27 cellular contexts compared by ENCODE assay signal in the genomic region with DNA sequence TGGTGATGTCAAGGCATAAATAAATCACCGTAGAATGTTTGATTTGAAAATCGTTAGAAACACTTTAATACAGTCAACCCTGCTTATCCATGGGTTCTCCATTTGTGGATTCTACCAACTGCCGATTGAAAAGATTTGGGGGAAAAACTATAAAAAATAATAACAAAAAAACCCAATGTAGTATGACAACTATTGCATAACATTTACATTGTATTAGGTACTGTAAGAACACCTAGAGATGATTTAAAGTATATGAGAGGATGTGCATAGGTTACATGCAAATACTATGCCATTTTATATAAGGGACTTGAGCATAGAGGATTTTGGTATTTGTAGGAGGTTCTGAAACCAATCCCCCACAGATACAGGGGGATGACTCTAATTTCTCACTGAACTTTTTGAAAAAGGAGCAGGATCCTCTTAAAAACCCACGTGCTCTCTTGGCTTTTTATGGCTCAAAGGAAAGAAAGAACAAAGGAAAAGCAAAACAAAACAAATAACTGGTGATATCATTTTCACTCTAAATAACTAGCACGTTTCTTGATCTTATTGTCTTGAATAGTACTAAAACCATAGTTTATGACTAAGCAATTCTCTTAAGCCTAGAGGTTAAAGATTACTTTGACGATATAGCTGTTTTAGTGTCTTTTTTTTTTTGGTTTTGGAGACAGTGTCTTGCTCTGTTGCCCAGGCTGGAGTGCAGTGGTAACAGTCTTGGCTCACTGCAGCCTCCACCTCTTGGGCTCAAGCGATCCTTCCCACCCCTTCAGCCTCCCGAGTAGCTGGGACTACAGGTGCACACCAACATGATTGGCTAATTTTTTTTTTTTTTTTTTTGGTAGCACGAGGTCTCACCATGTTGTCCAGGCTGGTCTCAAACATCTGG.
"Had no signal": no experiment of that assay in that cellular context is flagged by ENCODE, and none has a peak within 500 bp of the region (broad histone marks: within the 10 kb centered on the region; RNA-seq: fewer than 3 reads in every experiment).

No MANE protein-coding gene starts in this region.

- H3K4me2 ChIP-seq: neural progenitor cell had no signal

- H3K27me3 Mint-ChIP-seq: activated CD4-positive, alpha-beta T cell treated with anti-CD3 and anti-CD28 coated beads, Interleukin-2, amount 10 ng/mL, durations not matched to agents 7 days and 5 days; effector memory CD8-positive, alpha-beta T cell; naive B cell; T-cell had no signal

- H2AFZ ChIP-seq: neural progenitor cell had no signal

- H3K9me3 ChIP-seq: body of pancreas, colonic mucosa, gastroesophageal sphincter, right atrium auricular region, thoracic aorta had no signal

- ATAC-seq: activated naive CD4-positive, alpha-beta T cell treated with anti-CD3 and anti-CD28 coated beads, Interleukin-2, amount 50 U/mL, for 72 hours; body of pancreas; effector memory CD8-positive, alpha-beta T cell; gastroesophageal sphincter; left cardiac atrium; left ventricle myocardium superior; T-cell had no signal

- H3K4me1 ChIP-seq: adrenal gland, body of pancreas, colonic mucosa, gastroesophageal sphincter, neural progenitor cell, right atrium auricular region had no signal

- DNase-seq: activated CD4-positive, alpha-beta T cell treated with anti-CD3 and anti-CD28 coated beads, Interleukin-2, amount 10 ng/mL, durations not matched to agents 7 days and 5 days; activated naive CD4-positive, alpha-beta T cell; adrenal gland; aorta; body of pancreas; cerebellar nuclear complex; colonic mucosa; effector memory CD8-positive, alpha-beta T cell; hippocampal formation; left cardiac atrium; left ventricle myocardium superior; naive B cell; occipital lobe; stimulated activated CD4-positive, alpha-beta T cell treated with anti-CD3 and anti-CD28 coated beads, Interleukin-15, amount 100 ng/mL, for 24 hours; stimulated activated CD4-positive, alpha-beta T cell treated with anti-CD3 and anti-CD28 coated beads, Interleukin-2, amount 100 ng/mL, for 24 hours; stimulated activated naive CD4-positive, alpha-beta T cell; T-cell had no signal

- H3K4me3 Mint-ChIP-seq: activated CD4-positive, alpha-beta T cell treated with anti-CD3 and anti-CD28 coated beads, Interleukin-2, amount 10 ng/mL, durations not matched to agents 7 days and 5 days; effector memory CD8-positive, alpha-beta T cell; mesothelial cell of epicardium; naive B cell; neural progenitor cell; T-cell; T-helper 2 cell treated with Interferon-gamma antibody and Interleukin-4, amounts not matched to agents 5 μg/mL and 100 μg/mL, for 36 hours had no signal

- H3K27me3 ChIP-seq: adrenal gland, body of pancreas, colonic mucosa, gastroesophageal sphincter, neural progenitor cell, right atrium auricular region had no signal

- H3K4me1 Mint-ChIP-seq: activated CD4-positive, alpha-beta T cell treated with anti-CD3 and anti-CD28 coated beads, Interleukin-2, amount 10 ng/mL, durations not matched to agents 7 days and 5 days; mesothelial cell of epicardium; naive B cell; neural progenitor cell had no signal

- H3K4me3 ChIP-seq: adrenal gland, body of pancreas, colonic mucosa, gastroesophageal sphincter, neural progenitor cell, right atrium auricular region, thoracic aorta had no signal

- H3K27ac Mint-ChIP-seq: activated CD4-positive, alpha-beta T cell treated with anti-CD3 and anti-CD28 coated beads, Interleukin-2, amount 10 ng/mL, durations not matched to agents 7 days and 5 days; mesothelial cell of epicardium; neural progenitor cell; T-helper 2 cell treated with Interferon-gamma antibody and Interleukin-4, amounts not matched to agents 5 μg/mL and 100 μg/mL, for 36 hours had no signal

- H3K27ac ChIP-seq: adrenal gland, body of pancreas, colonic mucosa, gastroesophageal sphincter, neural progenitor cell, right atrium auricular region, thoracic aorta, VCaP had no signal

- H3K9me3 Mint-ChIP-seq: activated CD4-positive, alpha-beta T cell treated with anti-CD3 and anti-CD28 coated beads, Interleukin-2, amount 10 ng/mL, durations not matched to agents 7 days and 5 days; activated naive CD4-positive, alpha-beta T cell treated with anti-CD3 and anti-CD28 coated beads, Interleukin-2, amount 50 U/mL, for 72 hours; effector memory CD8-positive, alpha-beta T cell; mesothelial cell of epicardium; naive B cell; neural progenitor cell; T-cell; T-helper 2 cell treated with Interferon-gamma antibody and Interleukin-4, amounts not matched to agents 5 μg/mL and 100 μg/mL, for 36 hours had no signal

- H3K9ac ChIP-seq: neural progenitor cell had no signal

- FAIRE-seq: keratinocyte, urothelium cell line had no signal
